In the genomic region with DNA sequence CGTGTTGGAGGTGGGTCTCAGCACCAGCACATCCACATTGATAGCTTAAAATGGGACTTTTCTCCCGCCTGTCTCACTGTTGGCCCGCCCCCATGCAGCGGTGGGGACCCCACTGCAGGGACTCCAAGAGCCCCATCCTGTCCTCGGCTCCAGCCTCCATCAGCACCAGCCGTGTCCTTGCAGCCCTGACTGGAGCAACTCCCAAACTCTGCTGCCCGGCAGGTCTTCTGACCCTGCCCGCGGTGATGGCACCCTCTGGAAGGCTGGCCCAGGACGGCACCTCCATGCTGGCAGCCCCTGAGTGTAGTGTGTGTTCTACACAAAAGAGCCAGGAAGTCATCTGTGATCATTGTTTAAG, we compare ENCODE assay signal across 14 cellular contexts. TPM values are rescaled to one million over a fixed set of nuclear protein-coding genes. Genes with fewer than 3 reads are reported as not detected.
DNase-seq lines count a peak whose midpoint lies in the region; ATAC-seq and TF ChIP-seq lines count a peak whose summit lies in the region.
"Had no signal": no experiment of that assay in that cellular context is flagged by ENCODE, and none has a peak within 500 bp of the region (broad histone marks: within the 10 kb centered on the region; RNA-seq: fewer than 3 reads in every experiment).

No MANE protein-coding gene starts in this region.

- H3K27me3 ChIP-seq in H7 (ENCODE audit: control insufficient read depth, insufficient read depth, low read length) = no peaks in the 10 kb centered on the region
- H3K27me3 ChIP-seq: BE2C had no signal

- H3K9me3 Mint-ChIP-seq in chondrocyte (ENCODE audit: low read depth) = peaks cover 33% of the 10 kb centered on the region
- peaks cover 16 to 22% of the 10 kb centered on the region in 2 donors for H3K9me3 Mint-ChIP-seq in stimulated activated naive CD8-positive, alpha-beta T cell treated with anti-CD3 and anti-CD28 coated beads, Interleukin-15, amount 100 ng/mL, for 72 hours

- H3K27ac Mint-ChIP-seq in chondrocyte (ENCODE audit: unreplicated experiment) = no peak overlapping the region
- H3K27ac Mint-ChIP-seq in stimulated activated naive CD8-positive, alpha-beta T cell treated with anti-CD3 and anti-CD28 coated beads, Interleukin-15, amount 100 ng/mL, for 72 hours = peak overlapping the region in 1 of 2 donors; percentile 48

- H3K4me1 Mint-ChIP-seq in chondrocyte (ENCODE audit: low read depth) = no peaks in the 10 kb centered on the region
- H3K4me1 Mint-ChIP-seq in stimulated activated naive CD8-positive, alpha-beta T cell treated with anti-CD3 and anti-CD28 coated beads, Interleukin-15, amount 100 ng/mL, for 72 hours = no peaks in the 10 kb centered on the region

- DNase-seq in H7 (peak; percentile 45), chondrocyte (ENCODE audit: low spot score) (peak; percentile 89), sciatic nerve (ENCODE audit: low spot score) (peak; percentile 46), NK-92 (lab: John Stamatoyannopoulos, UW; ENCODE audit: unreplicated experiment) (no peak)
- DNase-seq in stimulated activated naive CD8-positive, alpha-beta T cell treated with anti-CD3 and anti-CD28 coated beads, Interleukin-15, amount 100 ng/mL, for 72 hours = no peak
- DNase-seq: BE2C, Caco-2, DND-41, GF-D8 had no signal

- intact Hi-C loops in sciatic nerve (cut with DNase I) = no loop called here

- no peaks in the 10 kb centered on the region for H3K27me3 Mint-ChIP-seq in chondrocyte (ENCODE audit: low read depth)
- no peaks in the 10 kb centered on the region for H3K27me3 Mint-ChIP-seq in stimulated activated naive CD8-positive, alpha-beta T cell treated with anti-CD3 and anti-CD28 coated beads, Interleukin-15, amount 100 ng/mL, for 72 hours
- H3K27me3 Mint-ChIP-seq: CD8-positive, alpha-beta memory T cell had no signal

- H3K36me3 ChIP-seq in H7 (replicated peaks; ENCODE audit: control insufficient read depth, insufficient read depth, low read length) = peaks cover 1% of the 10 kb centered on the region; the same call in 1 of the 2 replicates
- H3K36me3 ChIP-seq: BE2C had no signal

- peaks cover 37% of the 10 kb centered on the region for H3K36me3 Mint-ChIP-seq in chondrocyte (ENCODE audit: low read depth)

- no peak overlapping the region for H3K4me3 ChIP-seq in H7 (ENCODE audit: insufficient read depth, low read depth, low read length)
- H3K4me3 ChIP-seq: A549 had no signal

- H3K4me3 Mint-ChIP-seq in chondrocyte (ENCODE audit: unreplicated experiment) = no peak overlapping the region
- H3K4me3 Mint-ChIP-seq in stimulated activated naive CD8-positive, alpha-beta T cell treated with anti-CD3 and anti-CD28 coated beads, Interleukin-15, amount 100 ng/mL, for 72 hours = peak overlapping the region in 1 of 2 donors; percentile 8
- H3K4me3 Mint-ChIP-seq: CD8-positive, alpha-beta memory T cell had no signal

- no peak for TF ChIP-seq CTCF in chondrocyte (IDR thresholded peaks at IDR 0.05)

- no peak for ATAC-seq in sciatic nerve
- ATAC-seq in stimulated activated naive CD8-positive, alpha-beta T cell treated with anti-CD3 and anti-CD28 coated beads, Interleukin-15, amount 100 ng/mL, for 72 hours = peak; percentile 12
- ATAC-seq in GM21737 (IDR thresholded peaks at IDR 0.05; ENCODE audit: unreplicated experiment) = no peak
- ATAC-seq in GM18520 (IDR thresholded peaks at IDR 0.05; ENCODE audit: unreplicated experiment) = no peak
- ATAC-seq: A549 had no signal

RNA-seq across cellular contexts. Expression of a gene that starts 41.6 kb away (rescaled TPM):
- total RNA-seq in H7 (2014; rRNA removed; shearing (Covaris generic)) = 0.14 and 0.18 TPM in 2 replicates
- total RNA-seq in chondrocyte (not detected in 3 replicates), sciatic nerve (0.22 TPM)
- total RNA-seq: Caco-2; CD8-positive, alpha-beta memory T cell; H4 had no signal

Comparison
In these comparisons a context has a peak if more than half of its experiments do, and no peak if none do; other contexts are left out.
1. DNase-seq: peak in H7 (single experiment), chondrocyte (single experiment) and sciatic nerve (single experiment); none in stimulated activated naive CD8-positive, alpha-beta T cell treated with anti-CD3 and anti-CD28 coated beads, Interleukin-15, amount 100 ng/mL, for 72 hours (0 of 2) and NK-92 (single experiment).